In the genomic region with DNA sequence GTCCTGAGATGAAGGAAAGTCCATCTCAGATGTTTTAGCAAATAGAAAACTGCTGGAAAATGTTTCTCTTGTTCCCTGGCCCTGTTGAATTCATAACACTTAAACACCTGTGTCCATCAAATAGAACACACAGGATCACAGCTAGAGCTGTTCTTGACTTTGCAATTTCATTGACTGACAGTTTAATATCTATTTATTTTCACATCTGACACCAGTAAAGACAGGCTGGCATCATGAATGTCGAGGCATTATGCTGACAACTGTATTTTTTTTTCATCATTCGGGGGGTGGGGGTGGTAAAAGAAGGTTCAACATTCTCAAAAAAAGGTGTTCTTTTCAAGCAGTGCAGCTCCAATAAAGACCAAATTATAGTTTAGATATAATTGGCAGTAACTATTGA, we compare ENCODE assay signal across 16 cellular contexts.
DNase-seq lines count a peak whose midpoint lies in the region; ATAC-seq, FAIRE-seq and TF ChIP-seq lines count a peak whose summit lies in the region.
"Had no signal": no experiment of that assay in that cellular context is flagged by ENCODE, and none has a peak within 500 bp of the region (broad histone marks: within the 10 kb centered on the region; RNA-seq: fewer than 3 reads in every experiment).

No MANE protein-coding gene starts in this region.

- DNase-seq in HepG2 (ENCODE audit: low spot score) (no peak), right lobe of liver (no peak), NCI-H1436 treated with DMSO at 0.1 percent for 48 hours (lab: John Stamatoyannopoulos, UW) (peak; percentile 37), NCI-H748 (lab: John Stamatoyannopoulos, UW; ENCODE audit: unreplicated experiment) (peak; percentile 91), HTR-8/SVneo (ENCODE audit: insufficient read length, low spot score) (no peak), DMS114 treated with DMSO at 0.1 percent for 48 hours (lab: John Stamatoyannopoulos, UW; ENCODE audit: unreplicated experiment) (no peak)
- DNase-seq: CD4-positive, alpha-beta T cell; NCI-H2029; NCI-H345; SHP77; SK-N-SH; T-cell had no signal

- intact Hi-C loops in HepG2 (cut with micrococcal nuclease; ENCODE audit: unreplicated experiment) (no loop called here), right lobe of liver (cut with DNase I) (no loop called here)

- H3K27ac ChIP-seq in HepG2 (ENCODE audit: extremely low read length, insufficient read depth, low read length) (no peak overlapping the region), right lobe of liver (no peak overlapping the region)

- in situ Hi-C loops in HepG2 (cut with HindIII; ENCODE audit: extremely low pct_ligation_motif_present, low pct_unique_long_range_greater_than_20kb): no loop called here

- no peak for FAIRE-seq in HepG2 (lab: Jason Lieb, UNC)
- no peak for FAIRE-seq in HTR-8/SVneo (lab: Jason Lieb, UNC)
- FAIRE-seq: GM12892, GM18507, H1 had no signal

- CTCF ChIA-PET in HepG2 (lab: Yijun Ruan, JAX; ENCODE audit: low intra/inter-chr PET ratio, low total read pairs): no interaction called here

- no peak overlapping the region for H3K4me2 ChIP-seq in HepG2 (ENCODE audit: low read depth, low read length)
- H3K4me2 ChIP-seq: SK-N-SH had no signal

- no peak overlapping the region for H3K9ac ChIP-seq in HepG2 (ENCODE audit: insufficient read depth, low read depth, low read length)
- H3K9ac ChIP-seq: SK-N-SH had no signal

- 6% methylated on average over 2 of the region's 2 CpGs for WGBS in HepG2 (ENCODE audit: low lambda C conversion rate)
- WGBS in right lobe of liver (ENCODE audit: insufficient coverage, low coverage, low lambda C conversion rate, missing lambda C conversion rate): 47% methylated on average over 2 of the region's 2 CpGs

- TF ChIP-seq EP300 in HepG2 (IDR thresholded peaks at IDR 0.05; ENCODE audit: low read depth in 2 of 2, low read length in 2 of 2): no peak
- no peak for TF ChIP-seq EP300 in HepG2 (CRISPR knock-in tag; IDR thresholded peaks at IDR 0.05; ENCODE audit: borderline replicate concordance)

- TF ChIP-seq POLR2A in HepG2 (IDR thresholded peaks at IDR 0.05; ENCODE audit: insufficient read depth in 1 of 2, low read depth in 2 of 2, low read length in 2 of 2): no peak
- no peak for TF ChIP-seq POLR2A in right lobe of liver (IDR thresholded peaks at IDR 0.05)

- H3K4me1 ChIP-seq in HepG2 (ENCODE audit: insufficient read depth, low read length) (no peaks in the 10 kb centered on the region), right lobe of liver (no peaks in the 10 kb centered on the region)

- no peaks in the 10 kb centered on the region for H3K79me2 ChIP-seq in HepG2 (ENCODE audit: insufficient read depth, low read length)

- no peak for ATAC-seq in HepG2
- no peak for ATAC-seq in right lobe of liver
- no peak for ATAC-seq in GM21529 (IDR thresholded peaks at IDR 0.05; ENCODE audit: unreplicated experiment)
- ATAC-seq: T-cell had no signal

- no peaks in the 10 kb centered on the region for H3K27me3 ChIP-seq in HepG2 (ENCODE audit: control insufficient read depth in 1 of 2, insufficient read depth in 2 of 2, low read length in 2 of 2)
- H3K27me3 ChIP-seq in right lobe of liver: no peaks in the 10 kb centered on the region

- TF ChIP-seq CTCF in HepG2 (CRISPR knock-in tag; IDR thresholded peaks at IDR 0.05) (no peak), right lobe of liver (IDR thresholded peaks at IDR 0.05) (no peak)

- TF ChIP-seq RAD21 in HepG2 (CRISPR knock-in tag; IDR thresholded peaks at IDR 0.05): no peak

- no peaks in the 10 kb centered on the region for H4K20me1 ChIP-seq in HepG2 (ENCODE audit: insufficient read depth, low read length)

- no peak overlapping the region for H2AFZ ChIP-seq in HepG2 (ENCODE audit: low read length)

- H3K9me3 ChIP-seq in HepG2 (ENCODE audit: low read length) (no peaks in the 10 kb centered on the region), right lobe of liver (no peaks in the 10 kb centered on the region)
- H3K9me3 ChIP-seq: SK-N-SH had no signal

- H3K4me3 ChIP-seq in HepG2 (replicated peaks in 1 of 3; ENCODE audit: insufficient read depth in 1 of 3, low read depth in 2 of 3, low read length in 3 of 3) (no peak overlapping the region), right lobe of liver (no peak overlapping the region)

- H3K36me3 ChIP-seq in HepG2 (replicated peaks in 1 of 2; ENCODE audit: control insufficient read depth in 1 of 2, insufficient read depth in 2 of 2, low read length in 2 of 2) (no peaks in the 10 kb centered on the region), right lobe of liver (no peaks in the 10 kb centered on the region)

- POLR2A ChIA-PET in HepG2 (lab: Yijun Ruan, JAX): no interaction called here

- BruUV-seq in HepG2 (replicated peaks; lab: Mats Ljungman, UMichigan): no TSS peak

TF ChIP-seq in HepG2, 621 proteins besides CTCF, POLR2A, EP300 and RAD21:
- TF ChIP-seq MAFK (conservative IDR thresholded peaks at IDR 0.05 in 1 of 2, IDR thresholded peaks at IDR 0.05 in 1 of 2; ENCODE audit: low read length in 2 of 2): peak; percentile 22 to 45; a peak in 2 of 4 replicates
- no peak for TF ChIP-seq DBP (CRISPR knock-in tag; IDR thresholded peaks at IDR 0.05; ENCODE audit: not compliant biosample characterization)

Comparison
In these comparisons a context has a peak if more than half of its experiments do, and no peak if none do; other contexts are left out.
1. DNase-seq: peak in NCI-H1436 treated with DMSO at 0.1 percent for 48 hours (single experiment) and NCI-H748 (single experiment); none in HepG2 (single experiment), right lobe of liver (0 of 3), HTR-8/SVneo (single experiment) and DMS114 treated with DMSO at 0.1 percent for 48 hours (single experiment).